In the genomic region with DNA sequence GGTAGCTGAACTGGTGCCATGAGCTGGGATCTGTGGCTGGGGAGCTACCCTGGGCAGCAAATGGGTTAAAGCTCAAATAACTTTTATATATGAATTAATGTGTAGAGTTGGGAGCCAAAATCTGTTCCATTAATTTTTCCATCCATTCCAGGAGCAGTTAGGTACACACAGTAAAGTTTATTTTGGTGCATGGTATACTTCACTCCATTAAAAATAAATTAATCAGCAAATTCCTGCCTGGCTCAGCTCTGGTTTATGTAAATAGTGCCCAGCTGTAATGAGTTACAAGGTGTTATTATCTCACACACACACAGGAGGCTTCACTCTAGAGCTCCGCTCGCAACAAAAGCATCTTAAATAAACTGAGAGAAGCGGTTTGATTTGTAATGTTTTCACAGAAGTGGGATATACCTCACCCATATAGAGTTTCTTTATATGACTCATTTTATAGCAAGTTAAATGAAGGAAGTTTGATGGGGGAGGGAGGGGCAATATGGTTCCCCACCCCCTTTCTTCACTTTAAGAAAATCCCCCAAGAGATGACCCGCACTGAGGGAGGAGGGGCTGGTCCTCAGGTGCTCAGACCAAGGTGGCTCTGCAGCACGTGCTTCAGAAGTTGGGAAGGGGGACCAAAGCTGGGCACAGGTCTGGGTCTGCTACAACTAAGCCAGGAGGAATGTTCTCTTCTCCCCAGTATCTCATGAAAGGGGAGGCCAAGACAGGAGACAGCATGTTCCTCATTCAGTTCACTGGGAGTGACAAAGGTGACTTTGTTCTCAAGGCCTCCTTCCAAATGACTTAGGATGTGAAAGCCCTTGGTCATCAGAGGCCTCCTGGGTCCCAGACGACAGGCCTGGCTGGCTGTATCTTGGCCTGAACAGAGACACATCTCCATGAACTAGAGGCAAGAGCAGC, we compare ENCODE assay signal across 1 cellular context.
A peak's percentile ranks its signal among the peaks of the same experiment; 100 is the strongest.
TF ChIP-seq lines count a peak whose summit lies in the region.

No MANE protein-coding gene starts in this region.

TF ChIP-seq in endothelial cell of umbilical vein, 7 proteins besides CTCF, POLR2A, EP300 and RAD21:
- TF ChIP-seq EZH2 (IDR thresholded peaks at IDR 0.05; ENCODE audit: borderline replicate concordance, low read depth, low read length, severe bottlenecking) (no peak), FOS (IDR thresholded peaks at IDR 0.05; ENCODE audit: borderline replicate concordance, insufficient read depth, low read length) (peak; percentile 31)
